In the genomic region with DNA sequence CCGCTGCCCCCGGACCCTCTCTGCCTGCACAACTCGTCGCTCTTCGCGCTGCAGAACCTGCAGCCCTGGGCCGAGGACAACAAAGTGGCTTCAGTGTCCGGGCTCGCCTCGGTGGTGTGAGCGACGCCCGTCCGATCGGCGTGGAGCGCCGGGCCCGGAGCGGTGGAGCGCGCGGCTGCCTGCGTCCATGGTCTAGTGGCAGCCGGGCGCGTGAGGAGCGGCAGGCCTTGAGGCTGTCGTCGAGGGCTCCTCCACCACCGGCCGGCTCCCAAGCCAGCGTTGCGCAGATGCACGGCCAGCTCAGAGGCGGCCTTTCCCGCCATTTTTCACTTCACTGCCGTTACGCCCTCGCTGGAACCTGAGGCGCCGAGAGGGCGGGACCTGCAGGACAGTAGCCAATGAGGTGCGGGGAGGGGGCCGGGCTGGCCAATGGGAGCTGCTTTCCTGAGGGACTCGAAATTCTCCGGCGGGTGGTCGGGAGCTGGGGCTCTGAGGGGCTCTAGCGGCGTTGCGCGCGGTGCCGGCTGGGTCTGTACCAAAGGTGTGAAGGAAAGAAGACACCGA, we compare ENCODE assay signal across 8 cellular contexts. TPM values are rescaled to one million over a fixed set of nuclear protein-coding genes. Genes with fewer than 3 reads are reported as not detected.
A peak's percentile ranks its signal among the peaks of the same experiment; 100 is the strongest.
DNase-seq lines count a peak whose midpoint lies in the region; TF ChIP-seq lines count a peak whose summit lies in the region.

No MANE protein-coding gene starts in this region.

- POLR2A ChIA-PET in AG04449 (lab: Yijun Ruan, JAX) = interaction anchor here (0.6 to 0.8 kb wide), 2 partner anchors 9 to 14 kb away, joined by 3 to 5 read pairs; partner anchors contain the start of genes HTRA2 and PCGF1

- no peaks in the 10 kb centered on the region for H3K36me3 ChIP-seq in H7 (replicated peaks; ENCODE audit: control insufficient read depth, insufficient read depth, low read length)

- H3K4me3 ChIP-seq in AG04449 (ENCODE audit: low read depth, low read length) = peak overlapping the region; percentile 8; the same call in 1 of the 2 replicates
- peak overlapping the region; percentile 34 for H3K4me3 ChIP-seq in H7 (ENCODE audit: insufficient read depth, low read depth, low read length)

- peaks cover 94% of the 10 kb centered on the region for H3K27me3 ChIP-seq in H7 (ENCODE audit: control insufficient read depth, insufficient read depth, low read length)

- no peak for TF ChIP-seq CTCF in AG04449 (IDR thresholded peaks at IDR 0.05; ENCODE audit: insufficient read depth, low read length, missing control alignments)
- TF ChIP-seq CTCF in endothelial cell (IDR thresholded peaks at IDR 0.05; ENCODE audit: unreplicated experiment) = no peak

- H3K36me3 Mint-ChIP-seq in endothelial cell (ENCODE audit: low read depth, unreplicated experiment) = peaks cover 16% of the 10 kb centered on the region

- CTCF ChIA-PET in AG04449 (lab: Yijun Ruan, JAX) = interaction anchor here (1.9 to 2.0 kb wide), 2 partner anchors 10 to 13 kb away, joined by 4 read pairs; partner anchors contain the start of genes AUP1, DQX1 and HTRA2

- peak overlapping the region; percentile 62 for H3K4me3 Mint-ChIP-seq in endothelial cell (ENCODE audit: unreplicated experiment)

- peaks cover 15% of the 10 kb centered on the region for H3K4me1 Mint-ChIP-seq in endothelial cell (ENCODE audit: unreplicated experiment)

- no peak for DNase-seq in AG04449 (ENCODE audit: low read depth, low spot score)
- DNase-seq in H7 = peak; percentile 98
- DNase-seq in activated CD8-positive, alpha-beta memory T cell treated with anti-CD3 and anti-CD28 coated beads for 1 hour (ENCODE audit: extremely low read depth in 1 of 2, low read depth in 1 of 2) = peak; percentile 49 to 56
- peak; percentile 74 for DNase-seq in endothelial cell (ENCODE audit: low spot score)
- DNase-seq in mucosa of gallbladder (ENCODE audit: low spot score) = peak; percentile 67
- DNase-seq in stimulated activated CD8-positive, alpha-beta memory T cell treated with anti-CD3 and anti-CD28 coated beads, Interleukin-7, amount 100 ng/mL, for 4 hours (ENCODE audit: low read depth in 2 of 2) = peak; percentile 58 to 67
- DNase-seq in NCI-H146 (lab: John Stamatoyannopoulos, UW) = no peak
- DNase-seq in NCI-H446 (lab: John Stamatoyannopoulos, UW) = no peak

- H3K27ac Mint-ChIP-seq in endothelial cell (ENCODE audit: unreplicated experiment) = no peak overlapping the region

- H3K9me3 Mint-ChIP-seq in endothelial cell (ENCODE audit: unreplicated experiment) = peaks cover 5% of the 10 kb centered on the region

- peaks cover 41% of the 10 kb centered on the region for H3K27me3 Mint-ChIP-seq in endothelial cell (ENCODE audit: unreplicated experiment)

RNA-seq across cellular contexts. Expression of gene TLX2, which starts 1.9 kb away (rescaled TPM):
- not detected in 2 replicates for total RNA-seq in H7 (2014; rRNA removed; shearing (Covaris generic))
- total RNA-seq in endothelial cell (ENCODE audit: unreplicated experiment) (not detected), mucosa of gallbladder (0.12 TPM)

RNA-seq across cellular contexts. Expression of gene PCGF1, which starts 8.7 kb away (rescaled TPM):
- 12.4 and 15.1 TPM in 2 replicates for total RNA-seq in H7 (2014; rRNA removed; shearing (Covaris generic))
- 13.5 TPM for total RNA-seq in endothelial cell (ENCODE audit: unreplicated experiment)
- total RNA-seq in mucosa of gallbladder = 35.3 TPM

RNA-seq across cellular contexts. Expression of gene DQX1, which starts 9.9 kb away (rescaled TPM):
- 0.10 and 0.78 TPM in 2 replicates for total RNA-seq in H7 (2014; rRNA removed; shearing (Covaris generic))
- 3.5 TPM for total RNA-seq in endothelial cell (ENCODE audit: unreplicated experiment)
- 0.43 TPM for total RNA-seq in mucosa of gallbladder

RNA-seq across cellular contexts. Expression of gene AUP1, which starts 13.4 kb away (rescaled TPM):
- total RNA-seq in H7 (2014; rRNA removed; shearing (Covaris generic)) = 99.5 and 105 TPM in 2 replicates
- total RNA-seq in endothelial cell (ENCODE audit: unreplicated experiment) (117 TPM), mucosa of gallbladder (146 TPM)

RNA-seq across cellular contexts. Expression of gene HTRA2, which starts 13.6 kb away (rescaled TPM):
- total RNA-seq in H7 (2014; rRNA removed; shearing (Covaris generic)) = 27.0 and 39.6 TPM in 2 replicates
- total RNA-seq in endothelial cell (ENCODE audit: unreplicated experiment) (44.3 TPM), mucosa of gallbladder (31.0 TPM)

Comparison
In these comparisons a context has a peak if more than half of its experiments do, and no peak if none do; other contexts are left out.
1. DNase-seq: peak in H7 (single experiment), activated CD8-positive, alpha-beta memory T cell treated with anti-CD3 and anti-CD28 coated beads for 1 hour (2 of 2), endothelial cell (single experiment), mucosa of gallbladder (single experiment) and stimulated activated CD8-positive, alpha-beta memory T cell treated with anti-CD3 and anti-CD28 coated beads, Interleukin-7, amount 100 ng/mL, for 4 hours (2 of 2); none in AG04449 (single experiment), NCI-H146 (single experiment) and NCI-H446 (0 of 2).